In the genomic region with DNA sequence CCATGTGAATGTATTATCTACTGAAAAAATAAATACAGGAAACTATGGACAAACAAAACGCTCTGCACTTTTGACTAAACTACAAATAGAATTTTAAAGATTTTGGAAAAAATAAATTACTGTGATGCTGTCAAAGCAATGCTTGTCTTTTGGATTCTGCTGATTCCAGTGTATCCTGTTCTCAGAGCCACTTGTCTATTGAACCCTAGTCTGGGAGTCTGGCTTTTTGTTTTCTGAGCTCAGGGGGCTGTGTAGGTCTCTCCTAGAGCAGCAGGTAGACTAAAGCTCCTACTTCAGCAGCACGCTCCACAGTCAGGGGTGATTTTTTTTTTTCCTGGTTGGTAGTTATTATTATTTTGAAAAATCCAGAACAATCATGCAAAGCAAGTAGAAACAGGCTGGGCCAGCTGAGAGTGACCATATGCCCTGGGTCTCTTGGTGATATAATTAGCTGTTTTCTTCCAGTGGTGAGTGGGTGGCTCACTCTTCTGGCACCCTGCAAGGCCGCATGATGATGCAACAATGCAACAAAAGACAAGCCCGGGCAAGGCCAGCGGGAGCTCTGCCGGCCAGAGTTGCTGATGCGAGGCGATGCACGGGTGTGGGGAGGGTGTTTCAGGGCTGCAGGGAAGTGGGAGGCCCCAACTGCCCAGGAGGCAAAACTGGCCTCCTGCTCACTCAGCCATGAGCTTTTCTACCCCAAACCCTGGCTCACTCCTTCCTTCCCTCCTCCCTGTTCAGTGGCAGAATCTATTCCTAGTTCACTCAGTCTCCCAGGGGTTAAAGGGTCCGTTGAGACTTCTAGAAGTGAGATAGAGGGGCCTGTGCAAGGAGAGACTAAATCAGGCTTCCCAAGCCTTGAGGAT, we compare ENCODE assay signal across 9 cellular contexts. TPM values are rescaled to one million over a fixed set of nuclear protein-coding genes. Genes with fewer than 3 reads are reported as not detected.
A peak's percentile ranks its signal among the peaks of the same experiment; 100 is the strongest.
DNase-seq lines count a peak whose midpoint lies in the region; ATAC-seq and TF ChIP-seq lines count a peak whose summit lies in the region.
"Had no signal": no experiment of that assay in that cellular context is flagged by ENCODE, and none has a peak within 500 bp of the region (broad histone marks: within the 10 kb centered on the region; RNA-seq: fewer than 3 reads in every experiment).

No MANE protein-coding gene starts in this region.

- H3K4me3 Mint-ChIP-seq in activated B cell treated with CpG ODN at 0.5 μM for 24 hours, result no peak overlapping the region
- H3K4me3 Mint-ChIP-seq: CD4-positive, CD25-positive, alpha-beta regulatory T cell had no signal

- H3K4me1 Mint-ChIP-seq in activated B cell treated with CpG ODN at 0.5 μM for 24 hours, result peaks cover 38% of the 10 kb centered on the region

- peak; percentile 85 for DNase-seq in SIG-M5 treated with dmso at 0.1 percent for 504 hours (lab: John Stamatoyannopoulos, UW; ENCODE audit: unreplicated experiment)
- no peak for DNase-seq in SIG-M5 (lab: John Stamatoyannopoulos, UW)
- DNase-seq in NCI-H1930 (lab: John Stamatoyannopoulos, UW), result peak; percentile 26 to 52
- DNase-seq in activated B cell treated with CpG ODN at 0.5 μM for 24 hours, result no peak
- peak; percentile 83 for DNase-seq in left cardiac atrium
- peak; percentile 97 for DNase-seq in renal cortical epithelial cell (ENCODE audit: low read depth)
- DNase-seq in NCI-H1048 (lab: John Stamatoyannopoulos, UW), result no peak
- DNase-seq: CD4-positive, CD25-positive, alpha-beta regulatory T cell had no signal

- H3K27ac Mint-ChIP-seq in activated B cell treated with CpG ODN at 0.5 μM for 24 hours, result no peak overlapping the region
- H3K27ac Mint-ChIP-seq: CD4-positive, CD25-positive, alpha-beta regulatory T cell had no signal

- H3K9me3 Mint-ChIP-seq in activated B cell treated with CpG ODN at 0.5 μM for 24 hours, result no peaks in the 10 kb centered on the region
- H3K9me3 Mint-ChIP-seq: CD4-positive, CD25-positive, alpha-beta regulatory T cell had no signal

- CTCF ChIA-PET in activated B cell treated with CpG ODN at 0.5 μM for 24 hours (lab: Charles Lee), result interaction anchor here (0.7 to 1.4 kb wide), 5 partner anchors 13 to 542 kb away, joined by 3 to 6 read pairs (median 3); no protein-coding TSS in a partner anchor

- peak; percentile 79 for ATAC-seq in HG02870 (IDR thresholded peaks at IDR 0.05; ENCODE audit: unreplicated experiment)
- ATAC-seq in activated B cell treated with CpG ODN at 0.5 μM for 24 hours (ENCODE audit: low read depth), result peak; percentile 18
- ATAC-seq in left cardiac atrium, result peak; percentile 92 to 95

- H3K36me3 Mint-ChIP-seq in activated B cell treated with CpG ODN at 0.5 μM for 24 hours (ENCODE audit: low read depth), result no peaks in the 10 kb centered on the region
- H3K36me3 Mint-ChIP-seq: CD4-positive, CD25-positive, alpha-beta regulatory T cell had no signal

- no peaks in the 10 kb centered on the region for H3K27me3 Mint-ChIP-seq in activated B cell treated with CpG ODN at 0.5 μM for 24 hours

- TF ChIP-seq CTCF in activated B cell treated with CpG ODN at 0.5 μM for 24 hours (IDR thresholded peaks at IDR 0.05), result no peak

- POLR2A ChIA-PET in activated B cell treated with CpG ODN at 0.5 μM for 24 hours (lab: Charles Lee), result interaction anchor here (0.9 to 1.3 kb wide), 2 partner anchors 11 to 89 kb away, joined by 4 to 10 read pairs; a partner anchor contains a TSS

- intact Hi-C loops in activated B cell treated with CpG ODN at 0.5 μM for 24 hours (cut with micrococcal nuclease), result no loop called here
- intact Hi-C loops in left cardiac atrium (cut with DNase I), result no loop called here

RNA-seq across cellular contexts. Expression of a gene that starts 11.6 kb away (rescaled TPM):
- total RNA-seq in activated B cell treated with CpG ODN at 0.5 μM for 24 hours (46.9 and 50.4 TPM in 2 replicates), left cardiac atrium (10 to 100 TPM; 31.5 to 83.0 TPM), renal cortical epithelial cell (343 and 516 TPM in 2 replicates)

RNA-seq across cellular contexts. Expression of a gene that starts 30.7 kb away (rescaled TPM):
- total RNA-seq in activated B cell treated with CpG ODN at 0.5 μM for 24 hours, result 0.20 TPM in 1 of 2 replicates, not detected in the other
- under 1 TPM; 0.05 to 0.12 TPM for total RNA-seq in left cardiac atrium
- not detected in 2 replicates for total RNA-seq in renal cortical epithelial cell

Comparison
In these comparisons a context has a peak if more than half of its experiments do, and no peak if none do; other contexts are left out.
1. DNase-seq: peak in SIG-M5 treated with dmso at 0.1 percent for 504 hours (single experiment), NCI-H1930 (2 of 2), left cardiac atrium (single experiment) and renal cortical epithelial cell (single experiment); none in SIG-M5 (single experiment), activated B cell treated with CpG ODN at 0.5 μM for 24 hours (single experiment) and NCI-H1048 (single experiment).
2. ATAC-seq: peak in every context shown above with its lines; median percentile 94 in left cardiac atrium; 79 in HG02870; 18 in activated B cell treated with CpG ODN at 0.5 μM for 24 hours.